ENCODE assay signal across 8 cellular contexts in the genomic region with DNA sequence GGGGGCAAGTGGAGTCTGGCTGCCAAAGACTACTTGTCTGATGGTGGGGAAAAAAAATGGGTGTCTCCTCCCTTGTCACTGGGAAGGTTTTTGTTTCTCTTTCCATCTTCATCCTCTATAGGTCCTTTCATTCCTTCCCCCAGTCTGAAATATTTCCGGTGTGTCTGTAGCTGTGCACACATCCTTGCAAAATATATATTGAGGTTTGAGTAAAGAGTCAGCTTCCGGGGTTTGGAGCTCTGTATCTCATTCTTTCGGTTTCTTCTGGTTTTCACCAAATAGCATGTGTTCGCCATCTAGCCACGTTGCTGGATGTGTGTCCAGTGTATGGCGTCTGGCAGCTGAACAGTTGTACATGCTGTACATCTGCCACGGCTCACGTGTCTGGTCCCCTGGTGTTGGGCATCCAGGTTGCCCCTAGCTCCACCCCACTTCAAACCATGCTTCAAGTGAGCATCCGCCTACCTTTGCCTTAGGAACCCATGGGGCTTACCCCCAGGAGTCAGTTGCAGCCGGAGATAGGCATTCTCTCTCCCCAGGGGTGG.
DNase-seq lines count a peak whose midpoint lies in the region; ATAC-seq, FAIRE-seq and TF ChIP-seq lines count a peak whose summit lies in the region.

No MANE protein-coding gene starts in this region.

- H3K27me3 ChIP-seq in BJ (ENCODE audit: control insufficient read depth, insufficient read depth, low read length) (no peaks in the 10 kb centered on the region), mesendoderm (ENCODE audit: insufficient read depth, low read length, poor library complexity) (no peaks in the 10 kb centered on the region)

- H3K27ac Mint-ChIP-seq in glutamatergic neuron (ENCODE audit: unreplicated experiment): peak overlapping the region; percentile 64

- no peak overlapping the region for H3K18ac ChIP-seq in mesendoderm (ENCODE audit: low read length)

- H3K27me3 Mint-ChIP-seq in glutamatergic neuron (ENCODE audit: unreplicated experiment): peaks cover 5% of the 10 kb centered on the region

- peak; percentile 39 for ATAC-seq in GM19397 (IDR thresholded peaks at IDR 0.05; ENCODE audit: unreplicated experiment)
- peak; percentile 34 for ATAC-seq in HG03520 (IDR thresholded peaks at IDR 0.05; ENCODE audit: unreplicated experiment)

- no CpG with 5 or more reads among the region's 10 CpGs for WGBS in mesendoderm (ENCODE audit: extremely low coverage, insufficient coverage, low lambda C conversion rate)

- no peak overlapping the region for H3K4me3 Mint-ChIP-seq in glutamatergic neuron (ENCODE audit: unreplicated experiment)

- CTCF ChIA-PET in BJ (lab: Yijun Ruan, JAX): interaction anchor here (0.9 to 3.0 kb wide), 3 partner anchors 11 to 147 kb away, joined by 3 to 9 read pairs (median 3); no protein-coding TSS in a partner anchor

- POLR2A ChIA-PET in BJ (lab: Charles Lee): interaction anchor here (0.6 to 0.8 kb wide), 2 partner anchors 12 to 46 kb away, joined by 3 to 4 read pairs; no protein-coding TSS in a partner anchor

- TF ChIP-seq CTCF in BJ (IDR thresholded peaks at IDR 0.05; ENCODE audit: insufficient read depth, low read depth, low read length): no peak
- TF ChIP-seq CTCF in glutamatergic neuron (IDR thresholded peaks at IDR 0.05; ENCODE audit: partially characterized antibody, unreplicated experiment): no peak

- no peak overlapping the region for H4K8ac ChIP-seq in mesendoderm (ENCODE audit: low read depth, low read length)

- peak; percentile 59 for FAIRE-seq in urothelium cell line (lab: Jason Lieb, UNC)

- H2BK5ac ChIP-seq in mesendoderm (ENCODE audit: low read length): no peak overlapping the region

- H3K4me1 ChIP-seq in mesendoderm (ENCODE audit: control insufficient read depth, low read depth, low read length): peaks cover 4% of the 10 kb centered on the region

- H2AK5ac ChIP-seq in mesendoderm (ENCODE audit: low read length): no peak overlapping the region

- no peak overlapping the region for H3K23ac ChIP-seq in mesendoderm (ENCODE audit: low read length)

- H3K4me3 ChIP-seq in BJ (ENCODE audit: low read depth, low read length) (no peak overlapping the region), mesendoderm (ENCODE audit: low read length) (no peak overlapping the region)

- H3K79me2 ChIP-seq in mesendoderm (ENCODE audit: control insufficient read depth, insufficient read depth, low read length): no peaks in the 10 kb centered on the region

- no peak overlapping the region for H3K56ac ChIP-seq in mesendoderm (ENCODE audit: low read length)

- no peaks in the 10 kb centered on the region for H3K36me3 Mint-ChIP-seq in glutamatergic neuron (ENCODE audit: unreplicated experiment)

- no peak overlapping the region for H3K9ac ChIP-seq in mesendoderm (ENCODE audit: low read length)

- H4K5ac ChIP-seq in mesendoderm (ENCODE audit: low read length): no peak overlapping the region

- H3K79me1 ChIP-seq in mesendoderm (ENCODE audit: low read length): peaks cover 2% of the 10 kb centered on the region

- no peak overlapping the region for H2BK120ac ChIP-seq in mesendoderm (ENCODE audit: low read depth, low read length)

- H3K4ac ChIP-seq in mesendoderm (ENCODE audit: low read depth, low read length): no peak overlapping the region

- peaks cover 25% of the 10 kb centered on the region for H3K4me1 Mint-ChIP-seq in glutamatergic neuron (ENCODE audit: low read depth, unreplicated experiment)

- H3K9me3 Mint-ChIP-seq in glutamatergic neuron (ENCODE audit: unreplicated experiment): peaks cover 7% of the 10 kb centered on the region

- H2BK15ac ChIP-seq in mesendoderm (replicated peaks; ENCODE audit: low read depth): no peak overlapping the region

- DNase-seq in BJ (ENCODE audit: low read depth): peak; percentile 37
- DNase-seq in activated CD4-positive, alpha-beta T cell treated with anti-CD3 and anti-CD28 coated beads, Interleukin-2, amount 50 U/mL, for 1 hour: peak; percentile 41
- no peak for DNase-seq in glutamatergic neuron
- peak; percentile 39 for DNase-seq in urothelium cell line (ENCODE audit: low spot score)
- DNase-seq in NCI-H748 treated with DMSO at 0.1 percent for 48 hours (lab: John Stamatoyannopoulos, UW): no peak
- DNase-seq in mesendoderm: no peak

- H3K4me2 ChIP-seq in mesendoderm (ENCODE audit: low read length): no peak overlapping the region

- H3K36me3 ChIP-seq in BJ (ENCODE audit: control insufficient read depth, insufficient read depth, low read length) (no peaks in the 10 kb centered on the region), mesendoderm (ENCODE audit: control insufficient read depth, insufficient read depth, low read length) (no peaks in the 10 kb centered on the region)

- no peak overlapping the region for H3K27ac ChIP-seq in mesendoderm (ENCODE audit: low read depth, low read length)

Comparison
In these comparisons a context has a peak if more than half of its experiments do, and no peak if none do; other contexts are left out.
1. DNase-seq: peak in BJ (single experiment), activated CD4-positive, alpha-beta T cell treated with anti-CD3 and anti-CD28 coated beads, Interleukin-2, amount 50 U/mL, for 1 hour (single experiment) and urothelium cell line (single experiment); none in glutamatergic neuron (single experiment), NCI-H748 treated with DMSO at 0.1 percent for 48 hours (single experiment) and mesendoderm (single experiment).